Comparison of ENCODE assay signal across 8 cellular contexts in genomic region chr11:33242575-33242974, GRCh38.
"Had no signal": no experiment of that assay in that cellular context is flagged by ENCODE, and none has a peak within 500 bp of the region (broad histone marks: within the 10 kb centered on the region; RNA-seq: fewer than 3 reads in every experiment).

No MANE protein-coding gene starts in this region.

- H3K4me3 ChIP-seq: GM23338, HAP-1 had no signal

- DNase-seq: H7, IMR-90, KBM-7 had no signal

- H3K36me3 ChIP-seq: HAP-1 had no signal

- FAIRE-seq: H1, HTR-8/SVneo had no signal

- H3K9me3 ChIP-seq: HAP-1 had no signal

- H3K27ac Mint-ChIP-seq: GM23338 had no signal

- H3K4me1 Mint-ChIP-seq: GM23338 had no signal

- H3K4me1 ChIP-seq: HAP-1 had no signal

- H3K4me3 Mint-ChIP-seq: GM23338 had no signal

- ATAC-seq: GM23338, HCT116 had no signal
